Comparison of ENCODE assay signal across 1 cellular context in the genomic region with DNA sequence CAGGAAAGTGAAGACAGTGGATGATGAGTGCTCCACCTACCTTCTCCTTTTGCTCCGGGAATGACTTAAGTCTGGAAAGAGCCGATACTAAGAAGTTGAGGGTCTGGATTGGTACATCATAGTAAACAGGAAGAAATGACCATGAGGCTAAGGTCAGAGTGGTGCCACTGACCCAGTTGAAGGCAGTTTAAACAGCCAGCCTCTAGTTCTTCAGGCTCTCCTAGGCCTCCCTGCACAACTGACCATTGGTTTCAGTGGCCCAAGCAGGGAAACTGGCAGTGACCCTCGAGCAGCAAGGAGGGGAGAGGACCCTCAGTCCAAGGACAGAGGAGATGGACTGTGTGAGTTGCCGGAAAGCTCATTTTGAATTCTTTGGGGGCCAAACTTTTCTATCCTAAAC.
TF ChIP-seq lines count a peak whose summit lies in the region.

No MANE protein-coding gene starts in this region.

TF ChIP-seq in IMR-90, 13 proteins besides CTCF, POLR2A, EP300 and RAD21 (continued from another document):
- TF ChIP-seq, protein P1, sequence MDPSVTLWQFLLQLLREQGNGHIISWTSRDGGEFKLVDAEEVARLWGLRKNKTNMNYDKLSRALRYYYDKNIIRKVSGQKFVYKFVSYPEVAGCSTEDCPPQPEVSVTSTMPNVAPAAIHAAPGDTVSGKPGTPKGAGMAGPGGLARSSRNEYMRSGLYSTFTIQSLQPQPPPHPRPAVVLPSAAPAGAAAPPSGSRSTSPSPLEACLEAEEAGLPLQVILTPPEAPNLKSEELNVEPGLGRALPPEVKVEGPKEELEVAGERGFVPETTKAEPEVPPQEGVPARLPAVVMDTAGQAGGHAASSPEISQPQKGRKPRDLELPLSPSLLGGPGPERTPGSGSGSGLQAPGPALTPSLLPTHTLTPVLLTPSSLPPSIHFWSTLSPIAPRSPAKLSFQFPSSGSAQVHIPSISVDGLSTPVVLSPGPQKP (IDR thresholded peaks at IDR 0.05; ENCODE audit: borderline replicate concordance, low read depth, low read length), result no peak
- no peak for TF ChIP-seq MXI1 (IDR thresholded peaks at IDR 0.05; ENCODE audit: borderline replicate concordance, low read depth, low read length)
- no peak for TF ChIP-seq CEBPB (IDR thresholded peaks at IDR 0.05; ENCODE audit: low read depth, low read length)
- TF ChIP-seq NFE2L2 (IDR thresholded peaks at IDR 0.05; ENCODE audit: low read depth, low read length), result no peak
- TF ChIP-seq SMC3 (IDR thresholded peaks at IDR 0.05; ENCODE audit: low read depth, low read length), result no peak
- TF ChIP-seq RFX5 (IDR thresholded peaks at IDR 0.05; ENCODE audit: low read depth, low read length), result no peak
